ENCODE assay signal across 8 cellular contexts in genomic region chr20:56411759-56412472, GRCh38. TPM values are rescaled to one million over a fixed set of nuclear protein-coding genes. Genes with fewer than 3 reads are reported as not detected.
DNase-seq lines count a peak whose midpoint lies in the region; ATAC-seq and TF ChIP-seq lines count a peak whose summit lies in the region.

CASS4 (plus strand) TSS chr20:56412260; CDS start chr20:56412459, 199 bp downstream.

- no peaks in the 10 kb centered on the region for H3K27me3 ChIP-seq in BLaER1
- no peaks in the 10 kb centered on the region for H3K27me3 ChIP-seq in PC-3 (ENCODE audit: low read length)
- H3K27me3 ChIP-seq in dorsolateral prefrontal cortex, result no peaks in the 10 kb centered on the region

- H3K4me3 ChIP-seq in BLaER1 (no peak within 1 kb of the TSS), PC-3 (ENCODE audit: low read length) (no peak within 1 kb of the TSS), dorsolateral prefrontal cortex (peak within 1 kb of the TSS in 38 of 59 donors; percentile 0 to 52 (median 22))

- intact Hi-C loops in PC-3 (cut with micrococcal nuclease), result no loop called here
- intact Hi-C loops in dorsolateral prefrontal cortex (cut with DNase I), result no loop called here

- H3K9me3 ChIP-seq in BLaER1 (no peaks in the 10 kb centered on the region), PC-3 (ENCODE audit: low read length) (no peaks in the 10 kb centered on the region)

- H3K79me2 ChIP-seq in PC-3 (ENCODE audit: low read length), result no peaks in the 10 kb centered on the region

- H3K27ac ChIP-seq in BLaER1, result no peak within 1 kb of the TSS
- no peak within 1 kb of the TSS for H3K27ac ChIP-seq in PC-3 (ENCODE audit: low read length)
- H3K27ac ChIP-seq in dorsolateral prefrontal cortex, result peak within 1 kb of the TSS in 53 of 59 donors; percentile 16 to 81 (median 61)

- DNase-seq in PC-3, result peak; percentile 43
- no peak for DNase-seq in dorsolateral prefrontal cortex
- DNase-seq in natural killer cell treated with Interleukin-12 subunit alpha and Interleukin-12 subunit beta and Interleukin-15 and Interleukin-18, amount 100 ng/mL, for 72 hours (ENCODE audit: low spot score), result peak; percentile 63
- no peak for DNase-seq in NCI-H2029 treated with DMSO at 0.1 percent for 48 hours (lab: John Stamatoyannopoulos, UW)
- no peak for DNase-seq in COLO829 (ENCODE audit: low spot score)

- no peaks in the 10 kb centered on the region for H3F3A ChIP-seq in PC-3 (ENCODE audit: low read length, unreplicated experiment)

- no peaks in the 10 kb centered on the region for H3K27me3 Mint-ChIP-seq in natural killer cell treated with Interleukin-12 subunit alpha and Interleukin-12 subunit beta and Interleukin-15 and Interleukin-18, amount 100 ng/mL, for 72 hours

- no peak within 1 kb of the TSS; the same call in 1 of the 2 replicates for H3K9ac ChIP-seq in BLaER1
- no peak within 1 kb of the TSS for H3K9ac ChIP-seq in PC-3 (ENCODE audit: low read length)

- peak within 1 kb of the TSS; percentile 91 to 93 for H3K27ac Mint-ChIP-seq in natural killer cell treated with Interleukin-12 subunit alpha and Interleukin-12 subunit beta and Interleukin-15 and Interleukin-18, amount 100 ng/mL, for 72 hours

- no peaks in the 10 kb centered on the region for H3K9me2 ChIP-seq in PC-3 (replicated peaks; ENCODE audit: low read length)

- H3K4me1 ChIP-seq in BLaER1, result peaks cover 25% of the 10 kb centered on the region
- H3K4me1 ChIP-seq in PC-3 (ENCODE audit: insufficient read depth, low read length), result 0 out of 2 replicates have a peak, but pooled peaks cover 4% of the 10 kb centered on the region

- TF ChIP-seq CTCF in PC-3 (conservative IDR thresholded peaks at IDR 0.05; ENCODE audit: low read depth, low read length), result no peak
- no peak for TF ChIP-seq CTCF in dorsolateral prefrontal cortex (IDR thresholded peaks at IDR 0.05 in 54 of 56, conservative IDR thresholded peaks at IDR 0.05 in 2 of 56; ENCODE audit: low read depth in 1 of 56, partially characterized antibody in 56 of 56)

- H4K20me1 ChIP-seq in BLaER1, result peaks cover 22% of the 10 kb centered on the region; the same call in 1 of the 2 replicates
- no peaks in the 10 kb centered on the region for H4K20me1 ChIP-seq in PC-3 (ENCODE audit: low read length)

- peaks cover 16% of the 10 kb centered on the region for H3K36me3 Mint-ChIP-seq in natural killer cell treated with Interleukin-12 subunit alpha and Interleukin-12 subunit beta and Interleukin-15 and Interleukin-18, amount 100 ng/mL, for 72 hours

- peaks cover 39 to 44% of the 10 kb centered on the region in 2 donors for H3K4me1 Mint-ChIP-seq in natural killer cell treated with Interleukin-12 subunit alpha and Interleukin-12 subunit beta and Interleukin-15 and Interleukin-18, amount 100 ng/mL, for 72 hours (ENCODE audit: low read depth in 2 of 2)

- peaks cover 4% of the 10 kb centered on the region for H3K9me3 Mint-ChIP-seq in natural killer cell treated with Interleukin-12 subunit alpha and Interleukin-12 subunit beta and Interleukin-15 and Interleukin-18, amount 100 ng/mL, for 72 hours

- POLR2A ChIA-PET in PC-3 (lab: Charles Lee; ENCODE audit: unreplicated experiment), result interaction anchor here (0.6 kb wide), 1 partner anchor 58 kb away, joined by 6 read pairs; no protein-coding TSS in a partner anchor

- H3K4me3 Mint-ChIP-seq in natural killer cell treated with Interleukin-12 subunit alpha and Interleukin-12 subunit beta and Interleukin-15 and Interleukin-18, amount 100 ng/mL, for 72 hours, result peak within 1 kb of the TSS; percentile 92

- H2AFZ ChIP-seq in PC-3 (ENCODE audit: low read length), result 0 out of 2 replicates have a peak within 1 kb of the TSS, but pooled peaks have one; percentile 20

- H3K36me3 ChIP-seq in BLaER1 (peaks cover 35% of the 10 kb centered on the region), PC-3 (ENCODE audit: low read depth, low read length) (peaks cover 11% of the 10 kb centered on the region)

- CTCF ChIA-PET in PC-3 (lab: Charles Lee), result no interaction called here

- peak; percentile 73 for ATAC-seq in GM21447 (IDR thresholded peaks at IDR 0.05; ENCODE audit: unreplicated experiment)
- ATAC-seq in PC-3, result peak; percentile 31; the same call in 1 of the 2 replicates
- ATAC-seq in natural killer cell treated with Interleukin-12 subunit alpha and Interleukin-12 subunit beta and Interleukin-15 and Interleukin-18, amount 100 ng/mL, for 72 hours, result peak; percentile 74
- no peak for ATAC-seq in HG03196 (IDR thresholded peaks at IDR 0.05; ENCODE audit: unreplicated experiment)

- BruUV-seq in PC-3 (replicated peaks; lab: Mats Ljungman, UMichigan), result no TSS peak

- peak within 1 kb of the TSS; percentile 55 for H3K4me2 ChIP-seq in BLaER1
- H3K4me2 ChIP-seq in PC-3 (ENCODE audit: low read length), result peak within 1 kb of the TSS; percentile 40

RNA-seq across cellular contexts. Expression of gene CASS4, which starts in this region (rescaled TPM):
- total RNA-seq in PC-3 (2014; rRNA removed), result 0.04 and 0.17 TPM in 2 replicates
- 1 to 10 TPM in 110 of 120 experiments, under 1 TPM in 10; 0.25 to 4.8 (median 1.9) TPM for total RNA-seq in dorsolateral prefrontal cortex
- 1 to 10 TPM; 1.3 to 4.1 TPM for total RNA-seq in natural killer cell treated with Interleukin-12 subunit alpha and Interleukin-12 subunit beta and Interleukin-15 and Interleukin-18, amount 100 ng/mL, for 72 hours

Comparison
In these comparisons a context has a peak if more than half of its experiments do, and no peak if none do; other contexts are left out.
1. Peak in DNase-seq, ATAC-seq and H3K4me2 ChIP-seq in PC-3; RNA of the gene not detected or under 1 TPM.
2. H3K27ac ChIP-seq: peak in dorsolateral prefrontal cortex (53 of 59); none in BLaER1 (single experiment) and PC-3 (single experiment).
3. H3K4me3 ChIP-seq: peak in dorsolateral prefrontal cortex (38 of 59); none in BLaER1 (single experiment) and PC-3 (single experiment).